Comparison of ENCODE assay signal across 1 cellular context in the genomic region with DNA sequence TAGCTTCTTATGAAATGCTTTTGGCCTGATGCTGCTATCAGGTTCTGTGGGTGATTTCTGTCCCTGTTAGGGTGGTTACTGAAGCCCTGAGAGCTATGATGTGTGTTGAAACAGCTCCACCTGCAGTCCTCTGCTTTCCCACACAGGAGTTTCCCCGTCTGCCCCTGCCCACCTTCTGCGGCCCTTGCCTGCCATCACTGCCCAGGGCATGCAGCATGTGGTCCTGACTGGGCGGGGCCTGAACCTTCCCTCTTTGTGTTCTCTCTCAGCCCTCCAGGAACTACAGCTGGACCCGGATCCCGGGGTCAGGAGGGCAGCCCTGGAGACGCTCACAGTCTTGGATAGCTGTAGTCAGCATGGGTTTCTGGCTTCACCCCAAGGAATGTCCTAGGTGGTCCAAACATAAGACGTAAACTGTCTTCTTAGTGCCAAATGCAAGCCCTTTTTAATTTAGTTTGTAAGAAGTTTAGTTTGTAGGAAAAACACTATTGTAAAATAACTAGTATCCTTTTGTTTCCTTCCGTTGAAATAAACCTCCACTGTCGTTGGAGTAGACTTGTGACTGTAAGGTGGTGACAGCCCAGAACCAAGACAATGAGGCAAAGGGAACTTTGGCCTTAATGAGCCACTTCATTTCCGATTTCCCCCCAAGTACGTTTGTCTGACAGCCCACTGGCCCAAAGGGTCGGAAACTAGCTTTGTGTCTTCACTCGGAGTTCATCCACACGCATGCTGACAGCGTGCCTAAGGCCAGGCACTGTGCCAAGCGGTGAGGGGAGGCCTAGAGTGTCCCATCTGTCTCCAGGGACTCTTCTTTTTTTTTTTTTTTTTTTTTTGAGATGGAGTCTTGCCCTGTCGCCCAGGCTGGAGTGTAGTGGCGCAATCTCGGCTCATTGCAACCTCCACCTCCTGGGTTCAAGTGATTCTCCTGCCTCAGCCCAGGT.
TF ChIP-seq lines count a peak whose summit lies in the region.

No MANE protein-coding gene starts in this region.

TF ChIP-seq in GM12878, 131 proteins besides CTCF, POLR2A, EP300 and RAD21 (continued from another document):
- no peak for TF ChIP-seq CHD4 (IDR thresholded peaks at IDR 0.05)
- TF ChIP-seq ZNF274 (IDR thresholded peaks at IDR 0.05; ENCODE audit: insufficient read depth, insufficient read length), result no peak
- TF ChIP-seq LARP7 (IDR thresholded peaks at IDR 0.05), result no peak
- no peak for TF ChIP-seq SMAD5 (IDR thresholded peaks at IDR 0.05; ENCODE audit: low read depth)
- TF ChIP-seq MYB (IDR thresholded peaks at IDR 0.05; ENCODE audit: borderline replicate concordance, low read depth, low read length), result no peak
- TF ChIP-seq, protein P1, sequence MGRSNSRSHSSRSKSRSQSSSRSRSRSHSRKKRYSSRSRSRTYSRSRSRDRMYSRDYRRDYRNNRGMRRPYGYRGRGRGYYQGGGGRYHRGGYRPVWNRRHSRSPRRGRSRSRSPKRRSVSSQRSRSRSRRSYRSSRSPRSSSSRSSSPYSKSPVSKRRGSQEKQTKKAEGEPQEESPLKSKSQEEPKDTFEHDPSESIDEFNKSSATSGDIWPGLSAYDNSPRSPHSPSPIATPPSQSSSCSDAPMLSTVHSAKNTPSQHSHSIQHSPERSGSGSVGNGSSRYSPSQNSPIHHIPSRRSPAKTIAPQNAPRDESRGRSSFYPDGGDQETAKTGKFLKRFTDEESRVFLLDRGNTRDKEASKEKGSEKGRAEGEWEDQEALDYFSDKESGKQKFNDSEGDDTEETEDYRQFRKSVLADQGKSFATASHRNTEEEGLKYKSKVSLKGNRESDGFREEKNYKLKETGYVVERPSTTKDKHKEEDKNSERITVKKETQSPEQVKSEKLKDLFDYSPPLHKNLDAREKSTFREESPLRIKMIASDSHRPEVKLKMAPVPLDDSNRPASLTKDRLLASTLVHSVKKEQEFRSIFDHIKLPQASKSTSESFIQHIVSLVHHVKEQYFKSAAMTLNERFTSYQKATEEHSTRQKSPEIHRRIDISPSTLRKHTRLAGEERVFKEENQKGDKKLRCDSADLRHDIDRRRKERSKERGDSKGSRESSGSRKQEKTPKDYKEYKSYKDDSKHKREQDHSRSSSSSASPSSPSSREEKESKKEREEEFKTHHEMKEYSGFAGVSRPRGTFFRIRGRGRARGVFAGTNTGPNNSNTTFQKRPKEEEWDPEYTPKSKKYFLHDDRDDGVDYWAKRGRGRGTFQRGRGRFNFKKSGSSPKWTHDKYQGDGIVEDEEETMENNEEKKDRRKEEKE (IDR thresholded peaks at IDR 0.05), result no peak
- TF ChIP-seq GATAD2B (conservative IDR thresholded peaks at IDR 0.05; ENCODE audit: low read depth), result no peak
- no peak for TF ChIP-seq KDM1A (IDR thresholded peaks at IDR 0.05; ENCODE audit: borderline replicate concordance)
